ENCODE assay signal across 8 cellular contexts in genomic region chr4:95921470-95921869, GRCh38.
"Had no signal": no experiment of that assay in that cellular context is flagged by ENCODE, and none has a peak within 500 bp of the region (broad histone marks: within the 10 kb centered on the region; RNA-seq: fewer than 3 reads in every experiment).

No MANE protein-coding gene starts in this region.

- FAIRE-seq: G401.6, GM12878, GM12891, GM12892, GM18507, GM19239 had no signal

- DNase-seq: GDM1, GF-D8 had no signal

- H3K4me3 ChIP-seq: GM12878 had no signal
